Comparison of ENCODE assay signal across 13 cellular contexts in genomic region chr22:46003271-46004091, GRCh38. TPM values are rescaled to one million over a fixed set of nuclear protein-coding genes. Genes with fewer than 3 reads are reported as not detected.
DNase-seq lines count a peak whose midpoint lies in the region; ATAC-seq and TF ChIP-seq lines count a peak whose summit lies in the region.
"Had no signal": no experiment of that assay in that cellular context is flagged by ENCODE, and none has a peak within 500 bp of the region (broad histone marks: within the 10 kb centered on the region; RNA-seq: fewer than 3 reads in every experiment).

No MANE protein-coding gene starts in this region.

- H3K27me3 ChIP-seq in SJSA1 (replicated peaks) (no peaks in the 10 kb centered on the region), right cardiac atrium (ENCODE audit: control insufficient read depth, insufficient read depth) (no peaks in the 10 kb centered on the region), spleen (replicated peaks in 1 of 7) (peaks cover 0 to 9% (median 0%) of the 10 kb centered on the region in 7 donors)

- H3K9me3 ChIP-seq in SJSA1 (replicated peaks): no peaks in the 10 kb centered on the region
- H3K9me3 ChIP-seq in right cardiac atrium (ENCODE audit: control insufficient read depth, low read length): no peaks in the 10 kb centered on the region
- H3K9me3 ChIP-seq in spleen: no peaks in the 10 kb centered on the region
- H3K9me3 ChIP-seq: psoas muscle had no signal

- H3K27ac ChIP-seq in SJSA1 (peak overlapping the region; percentile 68), right cardiac atrium (ENCODE audit: low read length) (no peak overlapping the region), spleen (peak overlapping the region in 7 of 8 donors; percentile 44 to 83 (median 70))
- H3K27ac ChIP-seq: psoas muscle had no signal

- TF ChIP-seq POLR2A in spleen (IDR thresholded peaks at IDR 0.05) (no peak), GM18505 (IDR thresholded peaks at IDR 0.05; ENCODE audit: borderline replicate concordance, extremely low read depth, insufficient read depth, insufficient read length) (no peak)

- no peaks in the 10 kb centered on the region for H3K36me3 ChIP-seq in SJSA1
- H3K36me3 ChIP-seq in spleen: no peaks in the 10 kb centered on the region
- H3K36me3 ChIP-seq: WERI-Rb-1 had no signal

- WGBS in right cardiac atrium: 87% methylated on average over 24 of the region's 24 CpGs
- WGBS in spleen, 5 donors: 79 to 91% (median 87%) methylated on average over 16 to 24 of the region's 24 CpGs

- intact Hi-C loops in right cardiac atrium (cut with DNase I): loop anchor here in 1 of 4 donors (10.0 kb wide), 2 partner anchors 71 to 291 kb away; partner anchors contain the start of gene GTSE1
- intact Hi-C loops in spleen (cut with DNase I; ENCODE audit: low total_unique reads): loop anchor here (10.0 kb wide), 1 partner anchor 71 kb away; no protein-coding TSS in a partner anchor

- ATAC-seq in right cardiac atrium (no peak), GM18505 (IDR thresholded peaks at IDR 0.05; ENCODE audit: unreplicated experiment) (no peak), HG03095 (IDR thresholded peaks at IDR 0.05; ENCODE audit: unreplicated experiment) (no peak)
- ATAC-seq: psoas muscle had no signal

- H3K4me1 ChIP-seq in SJSA1 (replicated peaks) (peaks cover 54% of the 10 kb centered on the region), right cardiac atrium (ENCODE audit: control insufficient read depth, insufficient read depth, low read length) (peaks cover 12% of the 10 kb centered on the region), spleen (peaks cover 44 to 99% (median 77%) of the 10 kb centered on the region in 6 donors)

- no peak for TF ChIP-seq CTCF in spleen (IDR thresholded peaks at IDR 0.05 in 8 of 11, conservative IDR thresholded peaks at IDR 0.05 in 3 of 11)

- H3K4me3 ChIP-seq in SJSA1: no peak overlapping the region
- H3K4me3 ChIP-seq in right cardiac atrium (ENCODE audit: low read length): no peak overlapping the region
- no peak overlapping the region for H3K4me3 ChIP-seq in spleen
- H3K4me3 ChIP-seq: psoas muscle had no signal

- DNase-seq in ELR (ENCODE audit: low read depth) (peak; percentile 64), SJSA1 (ENCODE audit: low read depth in 1 of 2, low spot score in 2 of 2) (no peak), right cardiac atrium (peak; percentile 34 to 66 (median 60)), spleen (peak; percentile 73), retina (no peak)
- DNase-seq: cortex of kidney; stimulated activated CD4-positive, alpha-beta T cell treated with anti-CD3 and anti-CD28 coated beads, Interleukin-4, amount 100 ng/mL, for 24 hours; stimulated activated naive CD4-positive, alpha-beta T cell; WERI-Rb-1 had no signal

RNA-seq across cellular contexts. Expression of gene WNT7B, which starts 26.5 kb away (rescaled TPM):
- total RNA-seq in SJSA1 (2014; rRNA removed; shearing (Covaris generic)): 0.18 TPM in 1 of 2 replicates, not detected in the other
- total RNA-seq in right cardiac atrium: not detected
- not detected for polyA plus RNA-seq in right cardiac atrium
- not detected for total RNA-seq in spleen
- polyA plus RNA-seq in spleen: not detected
- total RNA-seq: mononuclear cell, psoas muscle had no signal

Comparison
In these comparisons a context has a peak if more than half of its experiments do, and no peak if none do; other contexts are left out.
1. DNase-seq: peak in ELR (single experiment), right cardiac atrium (3 of 3) and spleen (single experiment); none in SJSA1 (0 of 2) and retina (single experiment).